ENCODE assay signal across 23 cellular contexts in genomic region chr9:123943671-123944070, GRCh38.
"Had no signal": no experiment of that assay in that cellular context is flagged by ENCODE, and none has a peak within 500 bp of the region (broad histone marks: within the 10 kb centered on the region; RNA-seq: fewer than 3 reads in every experiment).

No MANE protein-coding gene starts in this region.

- H3K36me3 ChIP-seq: esophagus muscularis mucosa, gastrocnemius medialis, heart right ventricle, left lung, lower lobe of right lung had no signal

- H3K27ac Mint-ChIP-seq: mesothelial cell of epicardium had no signal

- ATAC-seq: foreskin keratinocyte, gastrocnemius medialis, heart right ventricle, left cardiac atrium, left lung, left ventricle myocardium superior, lower lobe of right lung, mucosa of descending colon had no signal

- DNase-seq: dermis blood vessel endothelial cell; dorsolateral prefrontal cortex; effector CD4-positive, alpha-beta T cell; effector memory CD4-positive, alpha-beta T cell; foreskin keratinocyte; gastrocnemius medialis; glutamatergic neuron; head of caudate nucleus; heart right ventricle; hippocampal formation; left cardiac atrium; left lung; left ventricle myocardium superior; lower lobe of right lung; mesenchymal stem cell; mucosa of descending colon had no signal

- H3K27ac ChIP-seq: coronary artery, dorsolateral prefrontal cortex, esophagus muscularis mucosa, foreskin keratinocyte, gastrocnemius medialis, heart right ventricle, left lung, lower lobe of right lung had no signal

- H3K4me3 Mint-ChIP-seq: mesothelial cell of epicardium had no signal

- FAIRE-seq: colon, endothelial cell of umbilical vein, islet of Langerhans, keratinocyte had no signal

- H3K36me3 Mint-ChIP-seq: mesothelial cell of epicardium had no signal

- H3K4me1 ChIP-seq: esophagus muscularis mucosa, foreskin keratinocyte, gastrocnemius medialis, heart right ventricle, left lung, lower lobe of right lung had no signal

- H3K27me3 ChIP-seq: dorsolateral prefrontal cortex, gastrocnemius medialis had no signal

- H3K9me3 ChIP-seq: esophagus muscularis mucosa, gastrocnemius medialis, heart right ventricle, left lung, lower lobe of right lung, mucosa of descending colon had no signal

- H3K4me3 ChIP-seq: coronary artery, dorsolateral prefrontal cortex, esophagus muscularis mucosa, gastrocnemius medialis, heart right ventricle, left lung, lower lobe of right lung, mucosa of descending colon had no signal

- H3K9me3 Mint-ChIP-seq: mesothelial cell of epicardium had no signal
